ENCODE assay signal across 2 cellular contexts in the genomic region with DNA sequence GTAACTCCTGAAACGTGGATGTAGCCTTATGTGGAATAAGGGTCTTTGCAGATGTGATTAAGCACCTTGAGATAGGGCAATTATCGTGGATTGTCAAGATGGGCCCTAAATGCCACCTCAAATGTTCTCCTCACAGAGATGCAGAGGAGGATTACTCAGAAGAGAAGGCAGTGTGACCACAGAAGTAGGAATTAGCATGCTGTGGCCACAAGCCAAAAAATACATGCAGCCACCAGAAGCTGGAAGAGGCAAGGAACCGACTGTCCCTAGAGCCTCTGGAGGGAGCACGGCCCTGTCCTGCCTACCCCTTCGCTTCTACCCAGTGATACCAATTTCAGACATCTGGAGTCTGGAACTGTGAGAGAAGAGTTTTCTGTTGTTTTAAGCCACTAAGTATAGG.
TF ChIP-seq lines count a peak whose summit lies in the region.

No MANE protein-coding gene starts in this region.

TF ChIP-seq in SK-N-SH treated with all-trans-retinoic acid at 6 μM for 48 hours, 23 proteins besides CTCF, POLR2A, EP300 and RAD21 (continued from another document):
- TF ChIP-seq, protein P1, sequence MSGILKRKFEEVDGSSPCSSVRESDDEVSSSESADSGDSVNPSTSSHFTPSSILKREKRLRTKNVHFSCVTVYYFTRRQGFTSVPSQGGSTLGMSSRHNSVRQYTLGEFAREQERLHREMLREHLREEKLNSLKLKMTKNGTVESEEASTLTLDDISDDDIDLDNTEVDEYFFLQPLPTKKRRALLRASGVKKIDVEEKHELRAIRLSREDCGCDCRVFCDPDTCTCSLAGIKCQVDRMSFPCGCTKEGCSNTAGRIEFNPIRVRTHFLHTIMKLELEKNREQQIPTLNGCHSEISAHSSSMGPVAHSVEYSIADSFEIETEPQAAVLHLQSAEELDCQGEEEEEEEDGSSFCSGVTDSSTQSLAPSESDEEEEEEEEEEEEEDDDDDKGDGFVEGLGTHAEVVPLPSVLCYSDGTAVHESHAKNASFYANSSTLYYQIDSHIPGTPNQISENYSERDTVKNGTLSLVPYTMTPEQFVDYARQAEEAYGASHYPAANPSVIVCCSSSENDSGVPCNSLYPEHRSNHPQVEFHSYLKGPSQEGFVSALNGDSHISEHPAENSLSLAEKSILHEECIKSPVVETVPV (CRISPR knock-in tag; IDR thresholded peaks at IDR 0.05): no peak
- TF ChIP-seq SNAI2 (CRISPR knock-in tag; IDR thresholded peaks at IDR 0.05): no peak

TF ChIP-seq in SK-N-SH, 30 proteins besides CTCF, POLR2A, EP300 and RAD21 (continued from another document):
- TF ChIP-seq SMC3 (IDR thresholded peaks at IDR 0.05; ENCODE audit: low read depth, low read length) (no peak), GABPA (IDR thresholded peaks at IDR 0.05; ENCODE audit: low read depth) (no peak), SIN3A (IDR thresholded peaks at IDR 0.05; ENCODE audit: borderline replicate concordance, low read depth, low read length) (no peak), RFX5 (IDR thresholded peaks at IDR 0.05; ENCODE audit: low read length) (no peak)
- TF ChIP-seq, protein P2, sequence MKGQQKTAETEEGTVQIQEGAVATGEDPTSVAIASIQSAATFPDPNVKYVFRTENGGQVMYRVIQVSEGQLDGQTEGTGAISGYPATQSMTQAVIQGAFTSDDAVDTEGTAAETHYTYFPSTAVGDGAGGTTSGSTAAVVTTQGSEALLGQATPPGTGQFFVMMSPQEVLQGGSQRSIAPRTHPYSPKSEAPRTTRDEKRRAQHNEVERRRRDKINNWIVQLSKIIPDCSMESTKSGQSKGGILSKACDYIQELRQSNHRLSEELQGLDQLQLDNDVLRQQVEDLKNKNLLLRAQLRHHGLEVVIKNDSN (IDR thresholded peaks at IDR 0.05; ENCODE audit: borderline replicate concordance, low read depth): no peak
TF ChIP-seq in SK-N-SH: peak in this region for 0.
